1 cellular context compared by ENCODE assay signal in genomic region chr21:17690078-17690494, GRCh38.
TF ChIP-seq lines count a peak whose summit lies in the region.

No MANE protein-coding gene starts in this region.

TF ChIP-seq in K562, 482 proteins besides CTCF, POLR2A, EP300 and RAD21 (continued from another document and continues in another):
- TF ChIP-seq MECOM (CRISPR knock-in tag; IDR thresholded peaks at IDR 0.05) (peak; percentile 83), E2F5 (CRISPR knock-in tag; IDR thresholded peaks at IDR 0.05) (no peak), HNRNPUL1 (IDR thresholded peaks at IDR 0.05; ENCODE audit: low read length) (no peak), MEF2D (tag; conservative IDR thresholded peaks at IDR 0.05; ENCODE audit: low read depth) (peak; percentile 95), DEAF1 (CRISPR knock-in tag; IDR thresholded peaks at IDR 0.05) (no peak), BRF2 (IDR thresholded peaks at IDR 0.05; ENCODE audit: borderline replicate concordance, insufficient read depth, insufficient read length) (no peak), KAT7 (CRISPR knock-in tag; IDR thresholded peaks at IDR 0.05; ENCODE audit: borderline replicate concordance) (no peak), CREB1 (IDR thresholded peaks at IDR 0.05) (no peak), CREB1 (CRISPR knock-in tag; IDR thresholded peaks at IDR 0.05) (no peak), MTA3 (IDR thresholded peaks at IDR 0.05; ENCODE audit: borderline replicate concordance) (no peak), STAT5B (CRISPR knock-in tag; IDR thresholded peaks at IDR 0.05) (peak; percentile 54; the same call in 1 of the 2 replicates), NR4A1 (CRISPR knock-in tag; IDR thresholded peaks at IDR 0.05) (no peak), NR4A1 (tag; IDR thresholded peaks at IDR 0.05) (peak; percentile 97), JUNB (CRISPR knock-in tag; conservative IDR thresholded peaks at IDR 0.05) (no peak), ZBED1 (IDR thresholded peaks at IDR 0.05) (no peak), VEZF1 (CRISPR knock-in tag; IDR thresholded peaks at IDR 0.05) (0 out of 2 replicates have a peak, but pooled peaks have one; percentile 3), TFE3 (CRISPR knock-in tag; IDR thresholded peaks at IDR 0.05) (no peak; the same call in 1 of the 2 replicates), MCM3 (IDR thresholded peaks at IDR 0.05) (no peak), CREB5 (CRISPR knock-in tag; IDR thresholded peaks at IDR 0.05) (peak; percentile 72; the same call in 1 of the 2 replicates), AFF4 (CRISPR knock-in tag; IDR thresholded peaks at IDR 0.05) (no peak), XRCC4 (IDR thresholded peaks at IDR 0.05; ENCODE audit: extremely low read depth, insufficient read depth, insufficient read length) (no peak), PHTF2 (CRISPR knock-in tag; IDR thresholded peaks at IDR 0.05) (no peak), ZNF133 (CRISPR knock-in tag; IDR thresholded peaks at IDR 0.05) (peak; percentile 63; the same call in 1 of the 2 replicates), ATF4 (CRISPR knock-in tag; IDR thresholded peaks at IDR 0.05) (peak; percentile 74), ZBTB2 (IDR thresholded peaks at IDR 0.05) (no peak), CTBP1 (IDR thresholded peaks at IDR 0.05; ENCODE audit: borderline replicate concordance) (no peak), MCM7 (IDR thresholded peaks at IDR 0.05) (no peak), SNAPC5 (CRISPR knock-in tag; IDR thresholded peaks at IDR 0.05) (no peak), MIER1 (IDR thresholded peaks at IDR 0.05; ENCODE audit: low read depth) (no peak), CREB3 (tag; conservative IDR thresholded peaks at IDR 0.05; ENCODE audit: low read depth) (peak; percentile 98), ZNF197 (CRISPR knock-in tag; IDR thresholded peaks at IDR 0.05; ENCODE audit: low read depth) (peak; percentile 65; the same call in 1 of the 2 replicates), SMAD4 (CRISPR knock-in tag; conservative IDR thresholded peaks at IDR 0.05) (peak; percentile 96), ADNP (tag; IDR thresholded peaks at IDR 0.05) (no peak), CXXC5 (CRISPR knock-in tag; IDR thresholded peaks at IDR 0.05) (peak; percentile 56; the same call in 1 of the 2 replicates), NFIX (CRISPR knock-in tag; IDR thresholded peaks at IDR 0.05; ENCODE audit: low read depth) (peak; percentile 20; the same call in 1 of the 2 replicates), MAFG (tag; conservative IDR thresholded peaks at IDR 0.05) (0 out of 2 replicates have a peak, but pooled peaks have one; percentile 16), ID3 (CRISPR knock-in tag; IDR thresholded peaks at IDR 0.05) (peak; percentile 82; the same call in 1 of the 2 replicates), ID3 (tag; IDR thresholded peaks at IDR 0.05) (peak; percentile 95), GABPA (tag; conservative IDR thresholded peaks at IDR 0.05; ENCODE audit: low read depth) (no peak), HIVEP1 (CRISPR knock-in tag; IDR thresholded peaks at IDR 0.05) (peak; percentile 92), DIDO1 (tag; IDR thresholded peaks at IDR 0.05; ENCODE audit: low read depth) (peak; percentile 45; the same call in 1 of the 2 replicates), BRD9 (IDR thresholded peaks at IDR 0.05; ENCODE audit: low read depth, partially characterized antibody) (no peak), GTF2A2 (tag; IDR thresholded peaks at IDR 0.05) (peak; percentile 94), NELFE (IDR thresholded peaks at IDR 0.05; ENCODE audit: insufficient read depth, insufficient read length) (no peak), ETV1 (tag; conservative IDR thresholded peaks at IDR 0.05; ENCODE audit: low read depth) (peak; percentile 67), RNF219 (CRISPR knock-in tag; IDR thresholded peaks at IDR 0.05) (no peak)
